Comparison of ENCODE assay signal across 12 cellular contexts in genomic region chr14:65238456-65238855, GRCh38.
DNase-seq lines count a peak whose midpoint lies in the region; FAIRE-seq and TF ChIP-seq lines count a peak whose summit lies in the region.
"Had no signal": no experiment of that assay in that cellular context is flagged by ENCODE, and none has a peak within 500 bp of the region (broad histone marks: within the 10 kb centered on the region; RNA-seq: fewer than 3 reads in every experiment).

No MANE protein-coding gene starts in this region.

- peak overlapping the region; percentile 59 for H3K9ac ChIP-seq in skeletal muscle satellite cell (ENCODE audit: low read depth, low read length)

- H3K27me3 Mint-ChIP-seq in CD4-positive, alpha-beta memory T cell = no peaks in the 10 kb centered on the region
- H3K27me3 Mint-ChIP-seq in activated naive CD8-positive, alpha-beta T cell treated with anti-CD3 and anti-CD28 coated beads for 36 hours = no peaks in the 10 kb centered on the region

- H3K4me3 Mint-ChIP-seq in CD4-positive, alpha-beta memory T cell = no peak overlapping the region
- no peak overlapping the region for H3K4me3 Mint-ChIP-seq in activated naive CD8-positive, alpha-beta T cell treated with anti-CD3 and anti-CD28 coated beads for 36 hours

- H3K4me3 ChIP-seq in fibroblast of pulmonary artery (replicated peaks; ENCODE audit: low read depth, low read length) (no peak overlapping the region), skeletal muscle satellite cell (ENCODE audit: low read length) (no peak overlapping the region), testis (no peak overlapping the region)
- no peak overlapping the region for H3K4me3 ChIP-seq in CD4-positive, alpha-beta memory T cell (ENCODE audit: low read length in 2 of 2)
- H3K4me3 ChIP-seq: sigmoid colon had no signal

- no peak for TF ChIP-seq POLR2A in H54 (IDR thresholded peaks at IDR 0.05; ENCODE audit: low read depth, low read length)
- TF ChIP-seq POLR2A in testis (IDR thresholded peaks at IDR 0.05) = no peak

- peak; percentile 91 for FAIRE-seq in H54 (lab: Jason Lieb, UNC)

- DNase-seq in H54 (ENCODE audit: insufficient read length, low spot score) (no peak), T1000 (lab: John Stamatoyannopoulos, UW) (peak; percentile 16), fibroblast of pulmonary artery (ENCODE audit: low read depth) (peak; percentile 92), testis (no peak), head of caudate nucleus (no peak)
- DNase-seq in CD4-positive, alpha-beta memory T cell = no peak
- DNase-seq in activated naive CD8-positive, alpha-beta T cell treated with anti-CD3 and anti-CD28 coated beads for 36 hours = no peak
- DNase-seq: activated effector memory CD4-positive, alpha-beta T cell treated with Interleukin-2 at 50 U/mL for 16 hours; effector CD4-positive, alpha-beta T cell; NCI-H1105; sigmoid colon had no signal

- POLR2A ChIA-PET in CD4-positive, alpha-beta memory T cell (lab: Charles Lee; ENCODE audit: partially characterized antibody) = no interaction called here

- peak overlapping the region in 1 of 7 donors; percentile 35 for H3K27ac Mint-ChIP-seq in CD4-positive, alpha-beta memory T cell
- H3K27ac Mint-ChIP-seq in activated naive CD8-positive, alpha-beta T cell treated with anti-CD3 and anti-CD28 coated beads for 36 hours = no peak overlapping the region

- no peaks in the 10 kb centered on the region for H3K9me3 Mint-ChIP-seq in CD4-positive, alpha-beta memory T cell
- peaks cover 2% of the 10 kb centered on the region for H3K9me3 Mint-ChIP-seq in activated naive CD8-positive, alpha-beta T cell treated with anti-CD3 and anti-CD28 coated beads for 36 hours

- intact Hi-C loops in CD4-positive, alpha-beta memory T cell (cut with micrococcal nuclease) = no loop called here
- intact Hi-C loops in testis (cut with DNase I; ENCODE audit: low total_unique reads) = no loop called here
- intact Hi-C loops in head of caudate nucleus (cut with DNase I) = no loop called here

- no peaks in the 10 kb centered on the region for H3K9me3 ChIP-seq in skeletal muscle satellite cell (replicated peaks; ENCODE audit: low read length)
- H3K9me3 ChIP-seq in CD4-positive, alpha-beta memory T cell (ENCODE audit: control insufficient read depth in 1 of 2, low read length in 2 of 2) = no peaks in the 10 kb centered on the region
- no peaks in the 10 kb centered on the region for H3K9me3 ChIP-seq in testis
- H3K9me3 ChIP-seq: sigmoid colon had no signal

- H3K36me3 Mint-ChIP-seq in CD4-positive, alpha-beta memory T cell = no peaks in the 10 kb centered on the region
- no peaks in the 10 kb centered on the region for H3K36me3 Mint-ChIP-seq in activated naive CD8-positive, alpha-beta T cell treated with anti-CD3 and anti-CD28 coated beads for 36 hours

- CTCF ChIA-PET in CD4-positive, alpha-beta memory T cell (lab: Charles Lee; ENCODE audit: partially characterized antibody) = interaction anchor here (0.7 to 1.1 kb wide), 3 partner anchors 17 to 721 kb away, joined by 3 read pairs; no protein-coding TSS in a partner anchor

- H3K27ac ChIP-seq in CD4-positive, alpha-beta memory T cell (ENCODE audit: low read depth, low read length) = no peak overlapping the region
- H3K27ac ChIP-seq in testis = peak overlapping the region in 1 of 2 donors; percentile 59
- H3K27ac ChIP-seq: sigmoid colon had no signal

- TF ChIP-seq CTCF in fibroblast of pulmonary artery (IDR thresholded peaks at IDR 0.05; ENCODE audit: low read length, missing control alignments) (no peak), testis (IDR thresholded peaks at IDR 0.05) (no peak)

- peaks cover 34% of the 10 kb centered on the region for H3K4me1 ChIP-seq in skeletal muscle satellite cell (ENCODE audit: control insufficient read depth, insufficient read depth, low read length)
- H3K4me1 ChIP-seq in CD4-positive, alpha-beta memory T cell (ENCODE audit: insufficient read depth, low read length) = peaks cover 6% of the 10 kb centered on the region
- peaks cover 21% of the 10 kb centered on the region for H3K4me1 ChIP-seq in testis
- H3K4me1 ChIP-seq: sigmoid colon had no signal

- H3K4me1 Mint-ChIP-seq in CD4-positive, alpha-beta memory T cell = peaks cover 7 to 16% (median 14%) of the 10 kb centered on the region in 4 donors
- H3K4me1 Mint-ChIP-seq in activated naive CD8-positive, alpha-beta T cell treated with anti-CD3 and anti-CD28 coated beads for 36 hours = peaks cover 5% of the 10 kb centered on the region

- H3K27me3 ChIP-seq in skeletal muscle satellite cell (ENCODE audit: control insufficient read depth, insufficient read depth, low read length) (no peaks in the 10 kb centered on the region), testis (no peaks in the 10 kb centered on the region)
- H3K27me3 ChIP-seq in CD4-positive, alpha-beta memory T cell (ENCODE audit: insufficient read depth, low read length) = no peaks in the 10 kb centered on the region
- H3K27me3 ChIP-seq: sigmoid colon had no signal

- H3K4me2 ChIP-seq in skeletal muscle satellite cell (ENCODE audit: low read length) = peak overlapping the region; percentile 67

- WGBS in testis, 2 donors = 71 to 85% methylated on average over 6 of the region's 6 CpGs

- H3K36me3 ChIP-seq in skeletal muscle satellite cell (ENCODE audit: insufficient read depth, low read length) = no peaks in the 10 kb centered on the region
- H3K36me3 ChIP-seq in CD4-positive, alpha-beta memory T cell (ENCODE audit: insufficient read depth, low read length) = no peaks in the 10 kb centered on the region
- H3K36me3 ChIP-seq in testis (ENCODE audit: low read depth, missing control alignments) = no peaks in the 10 kb centered on the region
- H3K36me3 ChIP-seq: sigmoid colon had no signal

Comparison
In these comparisons a context has a peak if more than half of its experiments do, and no peak if none do; other contexts are left out.
1. DNase-seq: peak in T1000 (single experiment) and fibroblast of pulmonary artery (single experiment); none in H54 (single experiment), CD4-positive, alpha-beta memory T cell (0 of 5), testis (single experiment), head of caudate nucleus (0 of 42) and activated naive CD8-positive, alpha-beta T cell treated with anti-CD3 and anti-CD28 coated beads for 36 hours (single experiment).